27 cellular contexts compared by ENCODE assay signal in genomic region chr7:132359746-132360145, GRCh38.
"Had no signal": no experiment of that assay in that cellular context is flagged by ENCODE, and none has a peak within 500 bp of the region (broad histone marks: within the 10 kb centered on the region; RNA-seq: fewer than 3 reads in every experiment).

No MANE protein-coding gene starts in this region.

- H3K27me3 ChIP-seq: pancreas, stomach, testis, thyroid gland, transverse colon, upper lobe of left lung, vagina had no signal

- H3K27ac ChIP-seq: left lung, lower lobe of right lung, pancreas, prostate gland, skin epidermis, stomach, testis, thyroid gland, transverse colon, upper lobe of left lung, vagina had no signal

- DNase-seq: immature natural killer cell; kidney; left colon; left lung; lower lobe of right lung; mammary epithelial cell; mesenchymal stem cell; naive thymus-derived CD8-positive, alpha-beta T cell; nucleus accumbens; pancreas; posterior cingulate gyrus; retina; right cardiac atrium; stimulated activated CD4-positive, alpha-beta T cell treated with anti-CD3 and anti-CD28 coated beads, Interleukin-12 subunit alpha, Interleukin-12 subunit beta, amount 100 ng/mL, for 4 hours; stimulated activated CD4-positive, alpha-beta T cell treated with anti-CD3 and anti-CD28 coated beads, Interleukin-15, amount 100 ng/mL, for 24 hours; stimulated activated CD4-positive, alpha-beta T cell treated with anti-CD3 and anti-CD28 coated beads, Interleukin-2, amount 100 ng/mL, for 24 hours; stimulated activated CD4-positive, alpha-beta T cell treated with anti-CD3 and anti-CD28 coated beads, Interleukin-4, amount 100 ng/mL, for 1 hour; stimulated activated naive B cell treated with anti-CD40 and anti-IgM and Interleukin-4, amounts not matched to agents 10 μg/mL and 1 μg/mL and 100 μg/mL, for 72 hours; stimulated activated naive CD8-positive, alpha-beta T cell treated with anti-CD3 and anti-CD28 coated beads, Interleukin-15, Interleukin-2, amounts not matched to agents 100 U/mL and 50 U/mL, for 24 hours; stomach; testis; thyroid gland; transverse colon; upper lobe of left lung had no signal

- H3K9me3 ChIP-seq: left lung, lower lobe of right lung, pancreas, prostate gland, stomach, testis, thyroid gland, transverse colon, upper lobe of left lung, vagina had no signal

- H3K36me3 ChIP-seq: left lung, lower lobe of right lung, pancreas, prostate gland, stomach, thyroid gland, transverse colon, upper lobe of left lung, vagina had no signal

- H3K4me1 ChIP-seq: left lung, lower lobe of right lung, pancreas, prostate gland, stomach, testis, transverse colon, upper lobe of left lung, vagina had no signal

- H3K4me3 ChIP-seq: left lung, lower lobe of right lung, pancreas, prostate gland, skin epidermis, stomach, testis, thyroid gland, transverse colon, upper lobe of left lung, vagina had no signal
